In the genomic region with DNA sequence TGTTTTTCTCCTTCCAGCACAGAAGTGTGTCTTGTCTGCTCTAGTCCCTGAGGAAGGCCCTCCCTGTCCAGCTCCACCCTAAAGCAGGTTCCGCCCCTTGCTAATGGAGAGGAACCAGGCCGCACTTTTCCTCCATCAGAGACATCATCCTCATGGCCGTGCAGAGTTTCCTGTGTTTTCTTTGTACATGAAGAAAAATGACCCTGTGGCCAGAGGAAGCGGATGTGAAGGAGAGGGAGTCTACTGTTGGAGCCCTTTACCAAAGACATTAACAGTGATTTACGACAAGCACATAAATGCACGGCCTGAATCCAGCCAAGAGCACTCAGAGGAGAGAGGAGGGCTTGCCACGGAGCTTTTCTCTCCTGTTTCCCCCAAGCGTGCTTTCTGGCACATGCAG, we compare ENCODE assay signal across 15 cellular contexts.
DNase-seq lines count a peak whose midpoint lies in the region; ATAC-seq lines count a peak whose summit lies in the region.
"Had no signal": no experiment of that assay in that cellular context is flagged by ENCODE, and none has a peak within 500 bp of the region (broad histone marks: within the 10 kb centered on the region; RNA-seq: fewer than 3 reads in every experiment).

No MANE protein-coding gene starts in this region.

- H3K36me3 ChIP-seq in subcutaneous abdominal adipose tissue (ENCODE audit: control insufficient read depth in 5 of 5, insufficient read depth in 5 of 5, low read length in 5 of 5): peaks cover 0 to 30% (median 17%) of the 10 kb centered on the region in 5 donors
- no peaks in the 10 kb centered on the region for H3K36me3 ChIP-seq in SJCRH30
- H3K36me3 ChIP-seq: neural progenitor cell had no signal

- H3K9me3 ChIP-seq in subcutaneous abdominal adipose tissue (ENCODE audit: control insufficient read depth in 5 of 5, low read length in 5 of 5) (no peaks in the 10 kb centered on the region), SJCRH30 (replicated peaks) (no peaks in the 10 kb centered on the region)
- H3K9me3 ChIP-seq: body of pancreas had no signal

- peak; percentile 24 for DNase-seq in NCI-H748 (lab: John Stamatoyannopoulos, UW; ENCODE audit: unreplicated experiment)
- no peak for DNase-seq in NCI-H748 treated with DMSO at 0.1 percent for 48 hours (lab: John Stamatoyannopoulos, UW)
- peak; percentile 76 for DNase-seq in SHP77 treated with DMSO at 0.1 percent for 48 hours (lab: John Stamatoyannopoulos, UW)
- DNase-seq in left lobe of liver (ENCODE audit: low spot score): no peak
- no peak for DNase-seq in activated CD4-positive, alpha-beta T cell treated with anti-CD3 and anti-CD28 coated beads, Interleukin-2, amount 50 U/mL, for 1 hour
- DNase-seq in NCI-H1930 (lab: John Stamatoyannopoulos, UW): no peak
- DNase-seq in SJCRH30: no peak
- DNase-seq: activated CD4-positive, alpha-beta T cell treated with anti-CD3 and anti-CD28 coated beads, Interleukin-2, amount 10 ng/mL, durations not matched to agents 24 days and 14 days; body of pancreas; CD8-positive, alpha-beta memory T cell; effector memory CD4-positive, alpha-beta T cell; NCI-H226 had no signal

- H3K4me3 ChIP-seq in subcutaneous abdominal adipose tissue (ENCODE audit: low read depth in 1 of 5, low read length in 5 of 5) (no peak overlapping the region), SJCRH30 (no peak overlapping the region)
- H3K4me3 ChIP-seq: body of pancreas, neural progenitor cell had no signal

- H3K27ac ChIP-seq in subcutaneous abdominal adipose tissue (ENCODE audit: low read depth, low read length): peak overlapping the region; percentile 45
- no peak overlapping the region for H3K27ac ChIP-seq in SJCRH30
- H3K27ac ChIP-seq: neural progenitor cell had no signal

- no peaks in the 10 kb centered on the region for H3K27me3 ChIP-seq in subcutaneous abdominal adipose tissue (ENCODE audit: control insufficient read depth in 5 of 5, insufficient read depth in 4 of 5, low read length in 5 of 5)
- no peaks in the 10 kb centered on the region for H3K27me3 ChIP-seq in SJCRH30
- H3K27me3 ChIP-seq: body of pancreas, neural progenitor cell had no signal

- peak; percentile 44 for ATAC-seq in left lobe of liver
- ATAC-seq: body of pancreas, HCT116 had no signal

- H3K4me1 ChIP-seq in subcutaneous abdominal adipose tissue (ENCODE audit: control insufficient read depth in 5 of 5, insufficient read depth in 5 of 5, low read length in 5 of 5) (peaks cover 0 to 72% (median 45%) of the 10 kb centered on the region in 5 donors), SJCRH30 (no peaks in the 10 kb centered on the region)

- no peak overlapping the region for H3K9ac ChIP-seq in subcutaneous abdominal adipose tissue (ENCODE audit: low read length in 5 of 5)
- H3K9ac ChIP-seq: neural progenitor cell had no signal

Comparison
In these comparisons a context has a peak if more than half of its experiments do, and no peak if none do; other contexts are left out.
1. DNase-seq: peak in NCI-H748 (single experiment) and SHP77 treated with DMSO at 0.1 percent for 48 hours (single experiment); none in NCI-H748 treated with DMSO at 0.1 percent for 48 hours (single experiment), left lobe of liver (single experiment), activated CD4-positive, alpha-beta T cell treated with anti-CD3 and anti-CD28 coated beads, Interleukin-2, amount 50 U/mL, for 1 hour (single experiment), NCI-H1930 (0 of 2) and SJCRH30 (0 of 2).